Comparison of ENCODE assay signal across 19 cellular contexts in genomic region chr18:35616074-35616473, GRCh38. TPM values are rescaled to one million over a fixed set of nuclear protein-coding genes. Genes with fewer than 3 reads are reported as not detected.
DNase-seq lines count a peak whose midpoint lies in the region; ATAC-seq and TF ChIP-seq lines count a peak whose summit lies in the region.
"Had no signal": no experiment of that assay in that cellular context is flagged by ENCODE, and none has a peak within 500 bp of the region (broad histone marks: within the 10 kb centered on the region; RNA-seq: fewer than 3 reads in every experiment).

No MANE protein-coding gene starts in this region.

- no TSS peak for BruUV-seq in Panc1 (replicated peaks; lab: Mats Ljungman, UMichigan)

- H3K4me3 Mint-ChIP-seq in CD4-positive, alpha-beta memory T cell: no peak overlapping the region
- H3K4me3 Mint-ChIP-seq: activated CD4-positive, alpha-beta T cell treated with anti-CD3 and anti-CD28 coated beads for 36 hours; activated CD8-positive, alpha-beta memory T cell treated with anti-CD3 and anti-CD28 coated beads, Interleukin-2, amount 10 ng/mL, durations not matched to agents 7 days and 5 days; activated naive CD8-positive, alpha-beta T cell treated with anti-CD3 and anti-CD28 coated beads, Interleukin-2, amount 50 U/mL, for 24 hours; naive B cell had no signal

- in situ Hi-C loops in Panc1 (cut with HindIII; ENCODE audit: low pct_unique_long_range_greater_than_20kb, low sequenced_read_pairs): no loop called here

- no peak overlapping the region for H3K27ac Mint-ChIP-seq in CD4-positive, alpha-beta memory T cell
- H3K27ac Mint-ChIP-seq: activated CD8-positive, alpha-beta memory T cell treated with anti-CD3 and anti-CD28 coated beads, Interleukin-2, amount 10 ng/mL, durations not matched to agents 7 days and 5 days; activated naive CD8-positive, alpha-beta T cell treated with anti-CD3 and anti-CD28 coated beads, Interleukin-2, amount 50 U/mL, for 24 hours; activated T-helper 2 cell treated with anti-CD3 and anti-CD28 coated beads, Interferon-gamma antibody, Interleukin-2, Interleukin-4, amounts not matched to agents 10 μg/mL and 5 μg/mL and 100 μg/mL, durations not matched to agents 14 hours and 24 hours and 36 hours had no signal

- H3K9me3 ChIP-seq in HEK293 (ENCODE audit: control insufficient read depth, insufficient read depth, low read depth, low read length): no peaks in the 10 kb centered on the region
- H3K9me3 ChIP-seq in Panc1 (ENCODE audit: control insufficient read depth, insufficient read depth, low read depth, low read length): no peaks in the 10 kb centered on the region
- no peaks in the 10 kb centered on the region for H3K9me3 ChIP-seq in esophagus squamous epithelium
- no peaks in the 10 kb centered on the region for H3K9me3 ChIP-seq in spleen
- H3K9me3 ChIP-seq in CD4-positive, alpha-beta memory T cell (ENCODE audit: control insufficient read depth in 1 of 2, low read length in 2 of 2): no peaks in the 10 kb centered on the region
- H3K9me3 ChIP-seq: thyroid gland had no signal

- H3K4me1 ChIP-seq in HEK293 (ENCODE audit: control insufficient read depth, insufficient read depth, low read length) (peaks cover 15% of the 10 kb centered on the region), Panc1 (ENCODE audit: control insufficient read depth, insufficient read depth, low read length) (peaks cover 78% of the 10 kb centered on the region), esophagus squamous epithelium (peaks cover 0 to 46% (median 17%) of the 10 kb centered on the region in 3 donors), spleen (peaks cover 20 to 66% (median 42%) of the 10 kb centered on the region in 6 donors)
- peaks cover 24% of the 10 kb centered on the region for H3K4me1 ChIP-seq in CD4-positive, alpha-beta memory T cell (ENCODE audit: insufficient read depth, low read length)

- H3K27ac ChIP-seq in HEK293 (ENCODE audit: extremely low read depth, low read depth, low read length): no peak overlapping the region; the same call in 1 of the 2 replicates
- peak overlapping the region; percentile 90 for H3K27ac ChIP-seq in Panc1 (ENCODE audit: low read length)
- H3K27ac ChIP-seq in esophagus squamous epithelium: peak overlapping the region in 3 of 4 donors; percentile 56 to 72 (median 63)
- H3K27ac ChIP-seq in spleen: peak overlapping the region in 7 of 8 donors; percentile 53 to 82 (median 77)
- no peak overlapping the region for H3K27ac ChIP-seq in CD4-positive, alpha-beta memory T cell (ENCODE audit: low read depth, low read length)
- H3K27ac ChIP-seq: thyroid gland had no signal

- ATAC-seq in Panc1 (peak; percentile 33), HG03432 (IDR thresholded peaks at IDR 0.05; ENCODE audit: unreplicated experiment) (no peak), HG03196 (IDR thresholded peaks at IDR 0.05; ENCODE audit: unreplicated experiment) (no peak)

- H3K27me3 Mint-ChIP-seq in CD4-positive, alpha-beta memory T cell: no peaks in the 10 kb centered on the region
- H3K27me3 Mint-ChIP-seq: activated CD4-positive, alpha-beta T cell treated with anti-CD3 and anti-CD28 coated beads for 36 hours; activated CD8-positive, alpha-beta memory T cell treated with anti-CD3 and anti-CD28 coated beads, Interleukin-2, amount 10 ng/mL, durations not matched to agents 7 days and 5 days; activated naive CD8-positive, alpha-beta T cell treated with anti-CD3 and anti-CD28 coated beads, Interleukin-2, amount 50 U/mL, for 24 hours; naive B cell had no signal

- WGBS in esophagus squamous epithelium, 2 donors: 75 to 76% methylated on average over 2 of the region's 2 CpGs
- WGBS in spleen, 5 donors: 88 to 97% (median 93%) methylated on average over 2 of the region's 2 CpGs

- TF ChIP-seq POLR2A in esophagus squamous epithelium (IDR thresholded peaks at IDR 0.05): no peak
- TF ChIP-seq POLR2A in spleen (IDR thresholded peaks at IDR 0.05): no peak

- H3K36me3 ChIP-seq in HEK293 (ENCODE audit: control insufficient read depth in 2 of 2, insufficient read depth in 1 of 2, low read length in 2 of 2) (no peaks in the 10 kb centered on the region), Panc1 (ENCODE audit: control insufficient read depth, insufficient read depth, low read length) (no peaks in the 10 kb centered on the region), esophagus squamous epithelium (no peaks in the 10 kb centered on the region), spleen (no peaks in the 10 kb centered on the region)
- H3K36me3 ChIP-seq in CD4-positive, alpha-beta memory T cell (ENCODE audit: insufficient read depth, low read length): no peaks in the 10 kb centered on the region
- H3K36me3 ChIP-seq: thyroid gland had no signal

- no peaks in the 10 kb centered on the region for H3K36me3 Mint-ChIP-seq in CD4-positive, alpha-beta memory T cell
- H3K36me3 Mint-ChIP-seq: naive B cell had no signal

- TF ChIP-seq CTCF in HEK293 (tag by site-specific recombination; IDR thresholded peaks at IDR 0.05) (no peak), Panc1 (IDR thresholded peaks at IDR 0.05) (no peak), esophagus squamous epithelium (IDR thresholded peaks at IDR 0.05) (no peak), spleen (IDR thresholded peaks at IDR 0.05 in 8 of 11, conservative IDR thresholded peaks at IDR 0.05 in 3 of 11) (no peak)

- CTCF ChIA-PET in HEK293 (lab: Yijun Ruan, JAX) (no interaction called here), Panc1 (lab: Charles Lee) (no interaction called here)
- CTCF ChIA-PET in CD4-positive, alpha-beta memory T cell (lab: Charles Lee; ENCODE audit: partially characterized antibody): no interaction called here

- DNase-seq in Panc1 (ENCODE audit: low read depth, low spot score): no peak
- DNase-seq in esophagus squamous epithelium (lab: John Stamatoyannopoulos, UW): no peak
- no peak for DNase-seq in spleen
- no peak for DNase-seq in CD4-positive, alpha-beta memory T cell
- no peak for DNase-seq in middle frontal gyrus (ENCODE audit: extremely low spot score, low spot score)
- DNase-seq: activated CD4-positive, alpha-beta T cell treated with anti-CD3 and anti-CD28 coated beads for 36 hours; activated CD8-positive, alpha-beta memory T cell treated with anti-CD3 and anti-CD28 coated beads, Interleukin-2, amount 10 ng/mL, durations not matched to agents 7 days and 5 days; activated naive CD8-positive, alpha-beta T cell treated with anti-CD3 and anti-CD28 coated beads, Interleukin-2, amount 50 U/mL, for 24 hours; dorsolateral prefrontal cortex; NCI-H1105; NCI-H2107; posterior cingulate gyrus; stimulated activated CD4-positive, alpha-beta T cell treated with anti-CD3 and anti-CD28 coated beads, Interleukin-12 subunit alpha, Interleukin-12 subunit beta, amount 100 ng/mL, for 4 hours; thyroid gland had no signal

- no peaks in the 10 kb centered on the region for H3K9me3 Mint-ChIP-seq in CD4-positive, alpha-beta memory T cell
- H3K9me3 Mint-ChIP-seq: activated naive CD8-positive, alpha-beta T cell treated with anti-CD3 and anti-CD28 coated beads, Interleukin-2, amount 50 U/mL, for 24 hours; activated T-helper 2 cell treated with anti-CD3 and anti-CD28 coated beads, Interferon-gamma antibody, Interleukin-2, Interleukin-4, amounts not matched to agents 10 μg/mL and 5 μg/mL and 100 μg/mL, durations not matched to agents 14 hours and 24 hours and 36 hours; naive B cell had no signal

- H3K27me3 ChIP-seq in Panc1 (ENCODE audit: control insufficient read depth, insufficient read depth, low read length) (no peaks in the 10 kb centered on the region), esophagus squamous epithelium (no peaks in the 10 kb centered on the region), spleen (replicated peaks in 1 of 7) (no peaks in the 10 kb centered on the region)
- no peaks in the 10 kb centered on the region for H3K27me3 ChIP-seq in CD4-positive, alpha-beta memory T cell (ENCODE audit: insufficient read depth, low read length)
- H3K27me3 ChIP-seq: dorsolateral prefrontal cortex, thyroid gland had no signal

- H3K4me1 Mint-ChIP-seq in CD4-positive, alpha-beta memory T cell: peaks cover 8 to 16% (median 12%) of the 10 kb centered on the region in 4 donors

- H3K4me3 ChIP-seq in HEK293 (ENCODE audit: low read depth, low read length) (no peak overlapping the region), Panc1 (ENCODE audit: low read depth in 2 of 2, low read length in 2 of 2) (peak overlapping the region; percentile 24 to 50; a peak in 2 of 4 replicates), esophagus squamous epithelium (peak overlapping the region in 1 of 4 donors; percentile 10), spleen (peak overlapping the region in 1 of 8 donors; percentile 28)
- H3K4me3 ChIP-seq in CD4-positive, alpha-beta memory T cell (ENCODE audit: low read length in 2 of 2): no peak overlapping the region
- H3K4me3 ChIP-seq: dorsolateral prefrontal cortex, thyroid gland had no signal

- POLR2A ChIA-PET in HEK293 (lab: Yijun Ruan, JAX): interaction anchor here (1.1 kb wide), 2 partner anchors 34 to 356 kb away, joined by 4 to 5 read pairs; partner anchors contain the start of gene RMP24
- POLR2A ChIA-PET in Panc1 (lab: Charles Lee): no interaction called here
- POLR2A ChIA-PET in CD4-positive, alpha-beta memory T cell (lab: Charles Lee; ENCODE audit: partially characterized antibody): interaction anchor here (1.0 to 2.9 kb wide), 3 partner anchors 33 to 356 kb away, joined by 4 to 15 read pairs (median 4); partner anchors contain the start of genes GALNT1, INO80C and RMP24

- intact Hi-C loops in Panc1 (cut with micrococcal nuclease; ENCODE audit: unreplicated experiment) (no loop called here), esophagus squamous epithelium (cut with DNase I) (no loop called here), spleen (cut with DNase I; ENCODE audit: low total_unique reads) (no loop called here)
- intact Hi-C loops in CD4-positive, alpha-beta memory T cell (cut with micrococcal nuclease): no loop called here

TF ChIP-seq in HEK293, 187 proteins besides CTCF, POLR2A, EP300 and RAD21:
- TF ChIP-seq ZNF48 (tag by site-specific recombination; IDR thresholded peaks at IDR 0.05): no peak
- peak; percentile 89; the same call in 1 of the 2 replicates for TF ChIP-seq ZSCAN16 (tag by site-specific recombination; IDR thresholded peaks at IDR 0.05)
- TF ChIP-seq ZNF664 (tag by site-specific recombination; IDR thresholded peaks at IDR 0.05): peak; percentile 37; the same call in 1 of the 2 replicates
- TF ChIP-seq ZNF501 (tag by site-specific recombination; IDR thresholded peaks at IDR 0.05): no peak

RNA-seq across cellular contexts. Expression of gene GALNT1, which starts 34.5 kb away (rescaled TPM):
- total RNA-seq in Panc1 (2021; ENCODE audit: unreplicated experiment) (147 TPM), esophagus squamous epithelium (100 to 1,000 TPM in 1 of 4 donors, 10 to 100 TPM in 3; 47.6 to 129 (median 73.5) TPM), spleen (10 to 100 TPM; 38.5 to 67.1 (median 54.1) TPM)
- 63.0 TPM for polyA plus RNA-seq in Panc1 (2012; ENCODE audit: insufficient read length)
- 10 to 100 TPM; 13.9 to 22.3 (median 21.0) TPM for polyA plus RNA-seq in spleen
- total RNA-seq in CD4-positive, alpha-beta memory T cell: 10 to 100 TPM; 27.9 to 32.0 TPM
- polyA plus RNA-seq in CD4-positive, alpha-beta memory T cell: 10 to 100 TPM; 30.4 to 33.0 TPM

Comparison
In these comparisons a context has a peak if more than half of its experiments do, and no peak if none do; other contexts are left out.
1. H3K27ac ChIP-seq: peak in Panc1 (single experiment), esophagus squamous epithelium (3 of 4) and spleen (7 of 8); none in HEK293 (single experiment) and CD4-positive, alpha-beta memory T cell (single experiment).
2. H3K4me3 ChIP-seq: peak in Panc1 (2 of 2); none in HEK293 (single experiment) and CD4-positive, alpha-beta memory T cell (0 of 2).